ENCODE assay signal across 1 cellular context in genomic region chr7:105734233-105734632, GRCh38.
TF ChIP-seq lines count a peak whose summit lies in the region.

No MANE protein-coding gene starts in this region.

TF ChIP-seq in HepG2, 621 proteins besides CTCF, POLR2A, EP300 and RAD21 (continued from another document):
- TF ChIP-seq ZBTB39 (CRISPR knock-in tag; IDR thresholded peaks at IDR 0.05) (no peak), ZNF883 (CRISPR knock-in tag; IDR thresholded peaks at IDR 0.05; ENCODE audit: not compliant biosample characterization) (no peak), ATF5 (CRISPR knock-in tag; IDR thresholded peaks at IDR 0.05; ENCODE audit: low read depth) (no peak), ZNF326 (CRISPR knock-in tag; IDR thresholded peaks at IDR 0.05; ENCODE audit: borderline replicate concordance) (no peak), PITX1 (CRISPR knock-in tag; IDR thresholded peaks at IDR 0.05) (no peak), ZNF709 (CRISPR knock-in tag; IDR thresholded peaks at IDR 0.05) (no peak), CHD2 (IDR thresholded peaks at IDR 0.05; ENCODE audit: low read depth, low read length) (no peak)
TF ChIP-seq in HepG2: peak in this region for 0.
